In the genomic region with DNA sequence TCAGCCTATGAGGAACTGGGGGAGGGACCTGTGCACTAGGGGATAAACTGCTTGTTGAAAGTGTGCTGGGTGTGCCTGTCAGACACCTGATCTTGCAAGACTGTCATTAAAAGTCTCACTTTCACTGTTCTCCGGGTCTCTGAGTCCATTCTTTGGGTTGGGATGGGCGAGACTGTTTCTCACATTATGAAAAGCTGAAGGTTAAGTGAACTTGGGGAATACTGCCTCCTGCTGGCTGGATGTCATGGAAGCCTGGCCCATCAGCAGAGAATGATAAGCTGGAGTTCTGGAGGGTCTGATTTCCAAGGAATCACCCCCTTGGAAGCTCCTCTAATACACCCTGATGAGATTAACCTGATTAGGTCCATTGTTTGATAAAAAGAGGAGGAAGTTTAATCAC, we compare ENCODE assay signal across 8 cellular contexts. TPM values are rescaled to one million over a fixed set of nuclear protein-coding genes. Genes with fewer than 3 reads are reported as not detected.
DNase-seq lines count a peak whose midpoint lies in the region; ATAC-seq, FAIRE-seq and TF ChIP-seq lines count a peak whose summit lies in the region.

No MANE protein-coding gene starts in this region.

- in situ Hi-C loops in HepG2 (cut with HindIII; ENCODE audit: extremely low pct_ligation_motif_present, low pct_unique_long_range_greater_than_20kb): no loop called here

- peak overlapping the region in 1 of 2 donors; percentile 32 for H3K27ac Mint-ChIP-seq in activated naive CD4-positive, alpha-beta T cell treated with anti-CD3 and anti-CD28 coated beads, Interleukin-2, amount 50 U/mL, for 72 hours
- no peak overlapping the region for H3K27ac Mint-ChIP-seq in stimulated activated naive CD8-positive, alpha-beta T cell treated with anti-CD3 and anti-CD28 coated beads, Interleukin-15, amount 100 ng/mL, for 72 hours

- ATAC-seq in activated naive CD4-positive, alpha-beta T cell treated with anti-CD3 and anti-CD28 coated beads, Interleukin-2, amount 50 U/mL, for 72 hours: peak; percentile 64 to 81
- no peak for ATAC-seq in HepG2
- no peak for ATAC-seq in stimulated activated naive CD8-positive, alpha-beta T cell treated with anti-CD3 and anti-CD28 coated beads, Interleukin-15, amount 100 ng/mL, for 72 hours

- H3K4me1 ChIP-seq in PC-9 (replicated peaks; ENCODE audit: insufficient read depth) (no peaks in the 10 kb centered on the region), HepG2 (ENCODE audit: insufficient read depth, low read length) (peaks cover 14% of the 10 kb centered on the region)

- H3K4me2 ChIP-seq in PC-9: no peak overlapping the region
- H3K4me2 ChIP-seq in HepG2 (ENCODE audit: low read depth, low read length): no peak overlapping the region

- no peaks in the 10 kb centered on the region for H3K36me3 Mint-ChIP-seq in activated naive CD4-positive, alpha-beta T cell treated with anti-CD3 and anti-CD28 coated beads, Interleukin-2, amount 50 U/mL, for 72 hours

- no peaks in the 10 kb centered on the region for H3K79me2 ChIP-seq in PC-9 (ENCODE audit: low read depth)
- no peaks in the 10 kb centered on the region for H3K79me2 ChIP-seq in HepG2 (ENCODE audit: insufficient read depth, low read length)

- H4K20me1 ChIP-seq in PC-9 (ENCODE audit: insufficient read depth): no peaks in the 10 kb centered on the region
- H4K20me1 ChIP-seq in HepG2 (ENCODE audit: insufficient read depth, low read length): no peaks in the 10 kb centered on the region

- no peaks in the 10 kb centered on the region for H3K9me3 Mint-ChIP-seq in activated naive CD4-positive, alpha-beta T cell treated with anti-CD3 and anti-CD28 coated beads, Interleukin-2, amount 50 U/mL, for 72 hours
- H3K9me3 Mint-ChIP-seq in stimulated activated naive CD8-positive, alpha-beta T cell treated with anti-CD3 and anti-CD28 coated beads, Interleukin-15, amount 100 ng/mL, for 72 hours: no peaks in the 10 kb centered on the region

- no peak overlapping the region for H3K9ac ChIP-seq in HepG2 (ENCODE audit: insufficient read depth, low read depth, low read length)

- H3K27ac ChIP-seq in PC-9: no peak overlapping the region
- no peak overlapping the region for H3K27ac ChIP-seq in HepG2 (ENCODE audit: extremely low read length, insufficient read depth, low read length)

- no peak for FAIRE-seq in HepG2 (lab: Jason Lieb, UNC)

- TF ChIP-seq RAD21 in HepG2 (CRISPR knock-in tag; IDR thresholded peaks at IDR 0.05): no peak

- TF ChIP-seq POLR2A in HepG2 (IDR thresholded peaks at IDR 0.05; ENCODE audit: insufficient read depth in 1 of 2, low read depth in 2 of 2, low read length in 2 of 2): no peak

- intact Hi-C loops in PC-9 (cut with micrococcal nuclease; ENCODE audit: unreplicated experiment) (no loop called here), HepG2 (cut with micrococcal nuclease; ENCODE audit: unreplicated experiment) (no loop called here)

- H3K4me3 ChIP-seq in GM12864 (ENCODE audit: low read depth, low read length): no peak overlapping the region
- H3K4me3 ChIP-seq in PC-9: no peak overlapping the region
- no peak overlapping the region for H3K4me3 ChIP-seq in HepG2 (replicated peaks in 1 of 3; ENCODE audit: insufficient read depth in 1 of 3, low read depth in 2 of 3, low read length in 3 of 3)

- H3K9me2 ChIP-seq in PC-9 (ENCODE audit: insufficient read depth): no peaks in the 10 kb centered on the region

- POLR2A ChIA-PET in PC-9 (lab: Charles Lee; ENCODE audit: unreplicated experiment) (no interaction called here), HepG2 (lab: Yijun Ruan, JAX) (no interaction called here)

- DNase-seq in GM12864 (ENCODE audit: low read depth) (peak; percentile 52), PC-9 (peak in 1 of 2 experiments; percentile 40), HepG2 (ENCODE audit: low spot score) (no peak), SIG-M5 treated with dmso at 0.1 percent for 504 hours (lab: John Stamatoyannopoulos, UW; ENCODE audit: unreplicated experiment) (no peak), HPDE6-E6E7 (ENCODE audit: extremely low spot score) (no peak), NCI-H510A treated with DMSO at 0.1 percent for 48 hours (lab: John Stamatoyannopoulos, UW) (no peak)
- DNase-seq in activated naive CD4-positive, alpha-beta T cell treated with anti-CD3 and anti-CD28 coated beads, Interleukin-2, amount 50 U/mL, for 72 hours (ENCODE audit: low spot score in 2 of 2): peak in 1 of 2 donors; percentile 74
- peak; percentile 40 to 50 for DNase-seq in stimulated activated naive CD8-positive, alpha-beta T cell treated with anti-CD3 and anti-CD28 coated beads, Interleukin-15, amount 100 ng/mL, for 72 hours

- H3K27me3 ChIP-seq in PC-9 (ENCODE audit: insufficient read depth, low read depth) (no peaks in the 10 kb centered on the region), HepG2 (ENCODE audit: control insufficient read depth in 1 of 2, insufficient read depth in 2 of 2, low read length in 2 of 2) (peaks cover 0 to 7% of the 10 kb centered on the region in 2 experiments; a peak in 2 of 5 replicates)

- H3K27me3 Mint-ChIP-seq in stimulated activated naive CD8-positive, alpha-beta T cell treated with anti-CD3 and anti-CD28 coated beads, Interleukin-15, amount 100 ng/mL, for 72 hours: peaks cover 6% of the 10 kb centered on the region

- CTCF ChIA-PET in PC-9 (lab: Charles Lee): no interaction called here
- CTCF ChIA-PET in HepG2 (lab: Yijun Ruan, JAX; ENCODE audit: low intra/inter-chr PET ratio, low total read pairs): interaction anchor here (1.7 kb wide), 1 partner anchor 28 kb away, joined by 8 read pairs; no protein-coding TSS in a partner anchor

- H3K36me3 ChIP-seq in PC-9 (ENCODE audit: low read depth) (no peaks in the 10 kb centered on the region), HepG2 (replicated peaks in 1 of 2; ENCODE audit: control insufficient read depth in 1 of 2, insufficient read depth in 2 of 2, low read length in 2 of 2) (no peaks in the 10 kb centered on the region)

- BruUV-seq in PC-9 (replicated peaks; lab: Mats Ljungman, UMichigan) (no TSS peak), HepG2 (replicated peaks; lab: Mats Ljungman, UMichigan) (no TSS peak)

- H3K4me3 Mint-ChIP-seq in stimulated activated naive CD8-positive, alpha-beta T cell treated with anti-CD3 and anti-CD28 coated beads, Interleukin-15, amount 100 ng/mL, for 72 hours: no peak overlapping the region

- H3K4me1 Mint-ChIP-seq in stimulated activated naive CD8-positive, alpha-beta T cell treated with anti-CD3 and anti-CD28 coated beads, Interleukin-15, amount 100 ng/mL, for 72 hours: peaks cover 14% of the 10 kb centered on the region

- no peaks in the 10 kb centered on the region for H3K9me3 ChIP-seq in PC-9 (ENCODE audit: insufficient read depth, low read depth)
- H3K9me3 ChIP-seq in HepG2 (ENCODE audit: low read length): no peaks in the 10 kb centered on the region

- H2AFZ ChIP-seq in PC-9: no peak overlapping the region
- no peak overlapping the region for H2AFZ ChIP-seq in HepG2 (ENCODE audit: low read length)

- TF ChIP-seq EP300 in HepG2 (IDR thresholded peaks at IDR 0.05; ENCODE audit: low read depth in 2 of 2, low read length in 2 of 2) (no peak), HepG2 (CRISPR knock-in tag; IDR thresholded peaks at IDR 0.05; ENCODE audit: borderline replicate concordance) (no peak)

- 55% methylated on average over 2 of the region's 2 CpGs for WGBS in HepG2 (ENCODE audit: low lambda C conversion rate)

- no peaks in the 10 kb centered on the region for H3F3A ChIP-seq in PC-9 (ENCODE audit: insufficient read depth, low read depth)

- TF ChIP-seq CTCF in GM12864 (IDR thresholded peaks at IDR 0.05; ENCODE audit: low read depth, low read length, missing control alignments) (peak; percentile 79), PC-9 (conservative IDR thresholded peaks at IDR 0.05) (peak; percentile 44), HepG2 (CRISPR knock-in tag; IDR thresholded peaks at IDR 0.05) (peak; percentile 52)

TF ChIP-seq in HepG2, 621 proteins besides CTCF, POLR2A, EP300 and RAD21:
- peak; percentile 37; the same call in 1 of the 2 replicates for TF ChIP-seq SMC3 (IDR thresholded peaks at IDR 0.05; ENCODE audit: low read length)
- TF ChIP-seq MBD4 (IDR thresholded peaks at IDR 0.05; ENCODE audit: borderline replicate concordance, low read length): no peak
- no peak for TF ChIP-seq KLF12 (CRISPR knock-in tag; IDR thresholded peaks at IDR 0.05; ENCODE audit: borderline replicate concordance)
- TF ChIP-seq STAG1 (CRISPR knock-in tag; IDR thresholded peaks at IDR 0.05): peak; percentile 43
TF ChIP-seq in HepG2: peak in this region for 2.

RNA-seq across cellular contexts. Expression of a gene that starts 9.0 kb away (rescaled TPM):
- total RNA-seq in PC-9 (2021): not detected in 2 replicates
- not detected for total RNA-seq in activated naive CD4-positive, alpha-beta T cell treated with anti-CD3 and anti-CD28 coated beads, Interleukin-2, amount 50 U/mL, for 72 hours
- not detected in 2 replicates for total RNA-seq in HepG2 (2016; rRNA removed; fragmentation: Illumina TruSeq; extraction: Trizol)
- not detected in 2 replicates for total RNA-seq in HepG2 (2016; cell fraction: cytosol; rRNA removed; fragmentation: Illumina TruSeq; extraction: Trizol; ENCODE audit: low read depth)
- total RNA-seq in HepG2 (2016; cell fraction: insoluble cytoplasmic fraction; rRNA removed; fragmentation: Illumina TruSeq; extraction: Trizol): not detected in 2 replicates
- total RNA-seq in HepG2 (2016; cell fraction: membrane; rRNA removed; fragmentation: Illumina TruSeq; extraction: Trizol): not detected in 2 replicates
- total RNA-seq in HepG2 (2016; cell fraction: nucleus; rRNA removed; fragmentation: Illumina TruSeq; extraction: Trizol): not detected in 2 replicates
- not detected in 2 replicates for polyA plus RNA-seq in HepG2 (2011; rRNA removed)
- polyA plus RNA-seq in HepG2 (2011; cell fraction: cytosol; rRNA removed): not detected in 2 replicates
- polyA plus RNA-seq in HepG2 (2011; cell fraction: nucleus; rRNA removed): not detected in 2 replicates
- not detected in 2 replicates for polyA plus RNA-seq in HepG2 (2012)
- polyA plus RNA-seq in HepG2 (2016; cell fraction: cytosol; fragmentation: Illumina TruSeq; extraction: Trizol; ENCODE audit: low read depth): not detected in 2 replicates
- polyA plus RNA-seq in HepG2 (2016; cell fraction: insoluble cytoplasmic fraction; fragmentation: Illumina TruSeq; extraction: Trizol; ENCODE audit: low read depth): not detected in 2 replicates
- not detected in 2 replicates for polyA plus RNA-seq in HepG2 (2016; cell fraction: membrane; fragmentation: Illumina TruSeq; extraction: Trizol; ENCODE audit: low read depth)
- not detected in 2 replicates for polyA plus RNA-seq in HepG2 (2016; cell fraction: nucleus; fragmentation: Illumina TruSeq; extraction: Trizol; ENCODE audit: insufficient read depth, low read depth)
- polyA minus RNA-seq in HepG2 (2011; rRNA and poly(A)+ RNA removed; ENCODE audit: low replicate concordance): not detected in 2 replicates
- not detected in 2 replicates for polyA minus RNA-seq in HepG2 (2011; cell fraction: cytosol; rRNA and poly(A)+ RNA removed)
- polyA minus RNA-seq in HepG2 (2011; cell fraction: nucleus; rRNA and poly(A)+ RNA removed): not detected in 2 replicates

Comparison
In these comparisons a context has a peak if more than half of its experiments do, and no peak if none do; other contexts are left out.
1. DNase-seq: peak in GM12864 (single experiment) and stimulated activated naive CD8-positive, alpha-beta T cell treated with anti-CD3 and anti-CD28 coated beads, Interleukin-15, amount 100 ng/mL, for 72 hours (2 of 2); none in HepG2 (single experiment), SIG-M5 treated with dmso at 0.1 percent for 504 hours (single experiment), HPDE6-E6E7 (single experiment) and NCI-H510A treated with DMSO at 0.1 percent for 48 hours (single experiment).
2. ATAC-seq: peak in activated naive CD4-positive, alpha-beta T cell treated with anti-CD3 and anti-CD28 coated beads, Interleukin-2, amount 50 U/mL, for 72 hours (2 of 2); none in HepG2 (single experiment) and stimulated activated naive CD8-positive, alpha-beta T cell treated with anti-CD3 and anti-CD28 coated beads, Interleukin-15, amount 100 ng/mL, for 72 hours (single experiment).
3. Peak in every context shown above with its lines, with median percentiles within 50 percentile points of each other: CTCF ChIP-seq.